ENCODE assay signal across 23 cellular contexts in genomic region chr17:32915108-32915700, GRCh38. TPM values are rescaled to one million over a fixed set of nuclear protein-coding genes. Genes with fewer than 3 reads are reported as not detected.
"Had no signal": no experiment of that assay in that cellular context is flagged by ENCODE, and none has a peak within 500 bp of the region (broad histone marks: within the 10 kb centered on the region; RNA-seq: fewer than 3 reads in every experiment).

No MANE protein-coding gene starts in this region.

- H3K27ac ChIP-seq: skin epidermis, transverse colon, vagina had no signal

- H3K4me3 Mint-ChIP-seq: brain; central memory CD8-positive, alpha-beta T cell; nephron had no signal

- H3K4me1 ChIP-seq: vagina had no signal

- H3K9me3 Mint-ChIP-seq: activated naive CD8-positive, alpha-beta T cell treated with anti-CD3 and anti-CD28 coated beads, Interleukin-2, amount 10 ng/mL, durations not matched to agents 7 days and 5 days; brain; central memory CD8-positive, alpha-beta T cell; nephron had no signal

- H3K27me3 ChIP-seq: transverse colon, vagina had no signal

- H3K36me3 ChIP-seq: transverse colon, vagina had no signal

- H3K9me3 ChIP-seq: transverse colon, vagina had no signal

- DNase-seq: activated CD4-positive, alpha-beta T cell treated with anti-CD3 and anti-CD28 coated beads, Interleukin-2, amount 50 U/mL, for 48 hours; activated CD8-positive, alpha-beta memory T cell treated with anti-CD3 and anti-CD28 coated beads, Interleukin-2, amount 50 U/mL, for 4 hours; activated naive CD8-positive, alpha-beta T cell treated with anti-CD3 and anti-CD28 coated beads, Interleukin-2, amount 10 ng/mL, durations not matched to agents 7 days and 5 days; cortex of kidney; effector CD4-positive, alpha-beta T cell; foreskin fibroblast; glutamatergic neuron; hypothalamus; left ventricle myocardium superior; mesendoderm; nucleus accumbens; right cardiac atrium; stimulated activated CD4-positive, alpha-beta T cell treated with anti-CD3 and anti-CD28 coated beads, Interleukin-15, amount 100 ng/mL, for 24 hours; stimulated activated CD4-positive, alpha-beta T cell treated with anti-CD3 and anti-CD28 coated beads, Interleukin-4, amount 100 ng/mL, for 1 hour; stimulated activated naive CD4-positive, alpha-beta T cell; substantia nigra; transverse colon had no signal

- H3K36me3 Mint-ChIP-seq: activated naive CD8-positive, alpha-beta T cell treated with anti-CD3 and anti-CD28 coated beads, Interleukin-2, amount 10 ng/mL, durations not matched to agents 7 days and 5 days; brain had no signal

- ATAC-seq: activated CD4-positive, CD25-positive, alpha-beta regulatory T cell treated with anti-CD3 and anti-CD28 coated beads, Interleukin-2, amount 50 U/mL, for 24 hours; left ventricle myocardium superior; right cardiac atrium had no signal

- H3K4me3 ChIP-seq: skin epidermis, transverse colon, vagina had no signal

- H3K27ac Mint-ChIP-seq: activated naive CD8-positive, alpha-beta T cell treated with anti-CD3 and anti-CD28 coated beads, Interleukin-2, amount 10 ng/mL, durations not matched to agents 7 days and 5 days; brain; nephron had no signal

- H3K27me3 Mint-ChIP-seq: central memory CD8-positive, alpha-beta T cell had no signal

RNA-seq across cellular contexts. Expression of gene TMEM98, which starts 12.7 kb away (rescaled TPM):
- total RNA-seq: activated naive CD8-positive, alpha-beta T cell treated with anti-CD3 and anti-CD28 coated beads, Interleukin-2, amount 10 ng/mL, durations not matched to agents 7 days and 5 days had no signal
